9 cellular contexts compared by ENCODE assay signal in the genomic region with DNA sequence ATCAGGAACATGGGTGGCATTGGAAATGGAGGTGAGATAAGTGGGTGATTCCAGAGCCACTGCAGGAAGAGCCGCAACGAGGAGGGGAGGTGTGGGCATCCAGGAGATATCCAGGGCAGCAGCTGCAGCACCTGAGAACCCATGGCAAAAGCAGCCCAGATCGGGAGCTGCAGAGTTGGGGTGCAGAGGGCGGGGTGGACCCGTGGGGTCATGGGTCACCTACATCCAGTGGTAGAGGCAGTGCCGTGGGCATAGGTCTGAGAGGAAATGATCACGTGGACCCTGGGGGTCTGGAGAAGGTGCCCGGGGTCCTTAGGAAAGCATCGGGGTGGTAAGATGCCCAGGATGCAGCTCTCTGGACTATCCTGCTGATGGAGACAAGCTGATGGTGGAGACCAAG.
"Had no signal": no experiment of that assay in that cellular context is flagged by ENCODE, and none has a peak within 500 bp of the region (broad histone marks: within the 10 kb centered on the region; RNA-seq: fewer than 3 reads in every experiment).

No MANE protein-coding gene starts in this region.

- H3K4me3 ChIP-seq: GM23248, GM23338, HAP-1 had no signal

- H3K4me1 Mint-ChIP-seq: GM23338 had no signal

- ATAC-seq: GM23338, HCT116 had no signal

- H3K27ac ChIP-seq: GM23248 had no signal

- H3K36me3 ChIP-seq: HAP-1 had no signal

- DNase-seq: GM23248, GOT3, H7, H9, HCEC 1CT, HFFc6 had no signal

- H3K4me3 Mint-ChIP-seq: GM23338, H9, HFFc6 had no signal

- H3K4me1 ChIP-seq: HAP-1 had no signal

- H3K9me3 ChIP-seq: HAP-1 had no signal

- H3K27ac Mint-ChIP-seq: GM23338, H9, HFFc6 had no signal
